Comparison of ENCODE assay signal across 9 cellular contexts in genomic region chr5:102778478-102778877, GRCh38. TPM values are rescaled to one million over a fixed set of nuclear protein-coding genes. Genes with fewer than 3 reads are reported as not detected.
A peak's percentile ranks its signal among the peaks of the same experiment; 100 is the strongest.
DNase-seq lines count a peak whose midpoint lies in the region; ATAC-seq, FAIRE-seq and TF ChIP-seq lines count a peak whose summit lies in the region.
"Had no signal": no experiment of that assay in that cellular context is flagged by ENCODE, and none has a peak within 500 bp of the region (broad histone marks: within the 10 kb centered on the region; RNA-seq: fewer than 3 reads in every experiment).

No MANE protein-coding gene starts in this region.

- H3K4me1 Mint-ChIP-seq in activated naive CD8-positive, alpha-beta T cell treated with anti-CD3 and anti-CD28 coated beads for 36 hours = peaks cover 57% of the 10 kb centered on the region

- FAIRE-seq in GM18507 (lab: Jason Lieb, UNC) = peak; percentile 66

- H3K27ac Mint-ChIP-seq in activated naive CD8-positive, alpha-beta T cell treated with anti-CD3 and anti-CD28 coated beads for 36 hours = peak overlapping the region; percentile 90

- DNase-seq in GM18507 (ENCODE audit: extremely low spot score, insufficient read length, low read depth) (no peak), non-pigmented ciliary epithelial cell (ENCODE audit: low read depth) (peak; percentile 52), pons (ENCODE audit: low spot score) (no peak), GM10266 (ENCODE audit: extremely low spot score) (no peak), Kasumi-1 (lab: John Stamatoyannopoulos, UW) (no peak)
- peak; percentile 15 for DNase-seq in activated naive CD8-positive, alpha-beta T cell treated with anti-CD3 and anti-CD28 coated beads for 36 hours
- DNase-seq: activated CD4-positive, CD25-positive, alpha-beta regulatory T cell had no signal

- peak; percentile 56 for ATAC-seq in HG02884 (IDR thresholded peaks at IDR 0.05; ENCODE audit: unreplicated experiment)
- no peak for ATAC-seq in HG02759 (IDR thresholded peaks at IDR 0.05; ENCODE audit: unreplicated experiment)

- peak overlapping the region; percentile 68 for H3K4me3 Mint-ChIP-seq in activated naive CD8-positive, alpha-beta T cell treated with anti-CD3 and anti-CD28 coated beads for 36 hours

- H3K36me3 Mint-ChIP-seq in activated naive CD8-positive, alpha-beta T cell treated with anti-CD3 and anti-CD28 coated beads for 36 hours = peaks cover 48% of the 10 kb centered on the region

- no peak for TF ChIP-seq CTCF in GM10266 (IDR thresholded peaks at IDR 0.05; ENCODE audit: control insufficient read depth, insufficient read depth, low read depth, missing control alignments)

- peaks cover 8% of the 10 kb centered on the region for H3K9me3 Mint-ChIP-seq in activated naive CD8-positive, alpha-beta T cell treated with anti-CD3 and anti-CD28 coated beads for 36 hours

- no peaks in the 10 kb centered on the region for H3K27me3 Mint-ChIP-seq in activated naive CD8-positive, alpha-beta T cell treated with anti-CD3 and anti-CD28 coated beads for 36 hours

RNA-seq across cellular contexts. Expression of gene PAM, which starts 23.4 kb away (rescaled TPM):
- 10 to 100 TPM; 42.0 to 54.0 TPM for total RNA-seq in activated naive CD8-positive, alpha-beta T cell treated with anti-CD3 and anti-CD28 coated beads for 36 hours

Comparison
In these comparisons a context has a peak if more than half of its experiments do, and no peak if none do; other contexts are left out.
1. DNase-seq: peak in activated naive CD8-positive, alpha-beta T cell treated with anti-CD3 and anti-CD28 coated beads for 36 hours (single experiment) and non-pigmented ciliary epithelial cell (single experiment); none in GM18507 (single experiment), pons (single experiment), GM10266 (single experiment) and Kasumi-1 (0 of 2).